Comparison of ENCODE assay signal across 1 cellular context in genomic region chr2:101027852-101028251, GRCh38.
TF ChIP-seq lines count a peak whose summit lies in the region.

No MANE protein-coding gene starts in this region.

TF ChIP-seq in HepG2, 621 proteins besides CTCF, POLR2A, EP300 and RAD21:
- no peak for TF ChIP-seq PAX8 (CRISPR knock-in tag; IDR thresholded peaks at IDR 0.05; ENCODE audit: borderline replicate concordance)
- TF ChIP-seq ZMYM4 (CRISPR knock-in tag; IDR thresholded peaks at IDR 0.05): no peak
- TF ChIP-seq RBM22 (optimal IDR thresholded peaks at IDR 0.05; ENCODE audit: low read length): peak; percentile 68
- TF ChIP-seq ZFP91 (CRISPR knock-in tag; IDR thresholded peaks at IDR 0.05; ENCODE audit: borderline replicate concordance): no peak
- TF ChIP-seq BATF2 (CRISPR knock-in tag; IDR thresholded peaks at IDR 0.05): no peak
